Comparison of ENCODE assay signal across 27 cellular contexts in genomic region chr2:47890711-47891368, GRCh38. TPM values are rescaled to one million over a fixed set of nuclear protein-coding genes. Genes with fewer than 3 reads are reported as not detected.
DNase-seq lines count a peak whose midpoint lies in the region; ATAC-seq and TF ChIP-seq lines count a peak whose summit lies in the region.
"Had no signal": no experiment of that assay in that cellular context is flagged by ENCODE, and none has a peak within 500 bp of the region (broad histone marks: within the 10 kb centered on the region; RNA-seq: fewer than 3 reads in every experiment).

No MANE protein-coding gene starts in this region.

- no peaks in the 10 kb centered on the region for H3K9me3 Mint-ChIP-seq in CD4-positive, alpha-beta T cell
- H3K9me3 Mint-ChIP-seq in activated T-helper 17 cell treated with anti-CD3 and anti-CD28 coated beads, Interleukin-2, amount 50 U/mL, for 72 hours: no peaks in the 10 kb centered on the region
- H3K9me3 Mint-ChIP-seq: activated B cell treated with CpG ODN at 0.5 μM for 24 hours; CD8-positive, alpha-beta T cell; IgD-negative memory B cell had no signal

- H3K36me3 Mint-ChIP-seq in CD4-positive, alpha-beta T cell (ENCODE audit: low read depth): peaks cover 44% of the 10 kb centered on the region
- H3K36me3 Mint-ChIP-seq in activated T-helper 17 cell treated with anti-CD3 and anti-CD28 coated beads, Interleukin-2, amount 50 U/mL, for 72 hours (ENCODE audit: low read depth): peaks cover 22% of the 10 kb centered on the region
- H3K36me3 Mint-ChIP-seq: IgD-negative memory B cell had no signal

- H3K27ac Mint-ChIP-seq in CD4-positive, alpha-beta T cell: peak overlapping the region; percentile 40
- peak overlapping the region; percentile 65 for H3K27ac Mint-ChIP-seq in activated T-helper 17 cell treated with anti-CD3 and anti-CD28 coated beads, Interleukin-2, amount 50 U/mL, for 72 hours
- H3K27ac Mint-ChIP-seq: activated B cell treated with CpG ODN at 0.5 μM for 24 hours, nephron progenitor cell had no signal

- CTCF ChIA-PET in CD4-positive, alpha-beta T cell (lab: Charles Lee): no interaction called here

- peaks cover 87% of the 10 kb centered on the region for H3K4me1 Mint-ChIP-seq in CD4-positive, alpha-beta T cell (ENCODE audit: low read depth)
- H3K4me1 Mint-ChIP-seq in activated T-helper 17 cell treated with anti-CD3 and anti-CD28 coated beads, Interleukin-2, amount 50 U/mL, for 72 hours: peaks cover 45% of the 10 kb centered on the region

- H3K27me3 Mint-ChIP-seq in CD4-positive, alpha-beta T cell: no peaks in the 10 kb centered on the region
- no peaks in the 10 kb centered on the region for H3K27me3 Mint-ChIP-seq in activated T-helper 17 cell treated with anti-CD3 and anti-CD28 coated beads, Interleukin-2, amount 50 U/mL, for 72 hours
- H3K27me3 Mint-ChIP-seq: activated B cell treated with CpG ODN at 0.5 μM for 24 hours, IgD-negative memory B cell had no signal

- H3K4me3 Mint-ChIP-seq in CD4-positive, alpha-beta T cell: no peak overlapping the region
- peak overlapping the region; percentile 15 for H3K4me3 Mint-ChIP-seq in activated T-helper 17 cell treated with anti-CD3 and anti-CD28 coated beads, Interleukin-2, amount 50 U/mL, for 72 hours
- H3K4me3 Mint-ChIP-seq: activated B cell treated with CpG ODN at 0.5 μM for 24 hours; CD8-positive, alpha-beta T cell; IgD-negative memory B cell; nephron progenitor cell had no signal

- H3K4me3 ChIP-seq in AG10803 (ENCODE audit: low read length) (no peak overlapping the region), fibroblast of villous mesenchyme (ENCODE audit: low read depth, low read length) (no peak overlapping the region)
- H3K4me3 ChIP-seq: adrenal gland, heart right ventricle, lung, mucosa of descending colon had no signal

- H3K9me3 ChIP-seq in CD4-positive, alpha-beta T cell (ENCODE audit: control insufficient read depth, low read length): no peaks in the 10 kb centered on the region
- H3K9me3 ChIP-seq: adrenal gland, heart right ventricle, mucosa of descending colon had no signal

- intact Hi-C loops in CD4-positive, alpha-beta T cell (cut with DNase I, micrococcal nuclease): loop anchor here in 1 of 2 experiments (2.0 kb wide), 1 partner anchor 14 kb away; no protein-coding TSS in a partner anchor

- H3K27me3 ChIP-seq in CD4-positive, alpha-beta T cell (ENCODE audit: control insufficient read depth, insufficient read depth, low read length): no peaks in the 10 kb centered on the region
- H3K27me3 ChIP-seq: adrenal gland, foreskin keratinocyte, heart right ventricle had no signal

- DNase-seq in AG10803 (ENCODE audit: low read depth) (peak; percentile 23), fibroblast of villous mesenchyme (ENCODE audit: low read depth) (peak; percentile 63), C1 segment of cervical spinal cord (lab: John Stamatoyannopoulos, UW) (no peak), NCI-H345 treated with DMSO at 0.1 percent for 48 hours (lab: John Stamatoyannopoulos, UW; ENCODE audit: unreplicated experiment) (no peak)
- no peak for DNase-seq in CD4-positive, alpha-beta T cell
- DNase-seq: activated B cell treated with CpG ODN at 0.5 μM for 24 hours; activated CD4-positive, alpha-beta T cell treated with anti-CD3 and anti-CD28 coated beads, Interleukin-2, amount 50 U/mL, for 4 hours; activated CD8-positive, alpha-beta memory T cell treated with anti-CD3 and anti-CD28 coated beads, Interleukin-2, amount 50 U/mL, for 48 hours; activated effector memory CD4-positive, alpha-beta T cell treated with Interleukin-2 at 50 U/mL for 16 hours; adrenal gland; CD8-positive, alpha-beta T cell; DMS 273 treated with DMSO at 0.1 percent for 48 hours; effector CD4-positive, alpha-beta T cell; heart right ventricle; mucosa of descending colon; NCI-H1105 treated with DMSO at 0.1 percent for 48 hours; NCI-H1930; nephron progenitor cell; SIG-M5; stimulated activated CD4-positive, alpha-beta T cell treated with anti-CD3 and anti-CD28 coated beads, Interleukin-2, amount 100 ng/mL, for 48 hours had no signal

- ATAC-seq in CD4-positive, alpha-beta T cell (ENCODE audit: poor library complexity): no peak
- peak; percentile 69 for ATAC-seq in activated T-helper 17 cell treated with anti-CD3 and anti-CD28 coated beads, Interleukin-2, amount 50 U/mL, for 72 hours (replicated peaks)
- ATAC-seq in HG03025 (IDR thresholded peaks at IDR 0.05; ENCODE audit: low FRiP score, unreplicated experiment) (no peak), HG03457 (IDR thresholded peaks at IDR 0.05; ENCODE audit: unreplicated experiment) (no peak)
- ATAC-seq: CD8-positive, alpha-beta T cell; heart right ventricle; mucosa of descending colon had no signal

- POLR2A ChIA-PET in CD4-positive, alpha-beta T cell (lab: Charles Lee): interaction anchor here (1.1 kb wide), 1 partner anchor 13 kb away, joined by 5 read pairs; no protein-coding TSS in a partner anchor

- no peak overlapping the region for H3K27ac ChIP-seq in CD4-positive, alpha-beta T cell (ENCODE audit: low read depth, low read length)
- H3K27ac ChIP-seq: adrenal gland, foreskin keratinocyte, heart right ventricle, parathyroid adenoma had no signal

- TF ChIP-seq CTCF in AG10803 (conservative IDR thresholded peaks at IDR 0.05; ENCODE audit: low read length) (no peak), fibroblast of villous mesenchyme (IDR thresholded peaks at IDR 0.05; ENCODE audit: insufficient read depth, low read depth, low read length) (no peak)
- no peak for TF ChIP-seq CTCF in CD4-positive, alpha-beta T cell (IDR thresholded peaks at IDR 0.05)

RNA-seq across cellular contexts. Expression of gene FBXO11, which starts 15.5 kb away (rescaled TPM):
- 100 to 1,000 TPM; 121 to 126 TPM for total RNA-seq in CD4-positive, alpha-beta T cell
- 10 to 100 TPM; 43.5 to 66.7 TPM for total RNA-seq in activated T-helper 17 cell treated with anti-CD3 and anti-CD28 coated beads, Interleukin-2, amount 50 U/mL, for 72 hours
- 46.1 and 48.8 TPM in 2 replicates for total RNA-seq in fibroblast of villous mesenchyme

Comparison
In these comparisons a context has a peak if more than half of its experiments do, and no peak if none do; other contexts are left out.
1. DNase-seq: peak in AG10803 (single experiment) and fibroblast of villous mesenchyme (single experiment); none in CD4-positive, alpha-beta T cell (0 of 10), C1 segment of cervical spinal cord (0 of 14) and NCI-H345 treated with DMSO at 0.1 percent for 48 hours (single experiment).